ENCODE assay signal across 8 cellular contexts in genomic region chr12:93784339-93785086, GRCh38.
DNase-seq lines count a peak whose midpoint lies in the region; ATAC-seq and TF ChIP-seq lines count a peak whose summit lies in the region.

No MANE protein-coding gene starts in this region.

- TF ChIP-seq POLR2A in heart left ventricle (IDR thresholded peaks at IDR 0.05) (no peak), sigmoid colon (IDR thresholded peaks at IDR 0.05) (no peak)

- H3K9me3 Mint-ChIP-seq in CD4-positive, alpha-beta memory T cell = peaks cover 0 to 3% (median 0%) of the 10 kb centered on the region in 8 donors
- no peaks in the 10 kb centered on the region for H3K9me3 Mint-ChIP-seq in activated naive CD4-positive, alpha-beta T cell treated with anti-CD3 and anti-CD28 coated beads, Interleukin-2, amount 50 U/mL, for 24 hours

- peak; percentile 18 to 63 (median 33) for DNase-seq in CD4-positive, alpha-beta memory T cell
- DNase-seq in M059J (ENCODE audit: low read depth) = peak; percentile 97
- peak in 4 of 5 donors; percentile 36 to 61 (median 43) for DNase-seq in heart left ventricle
- peak; percentile 96 for DNase-seq in sigmoid colon
- no peak for DNase-seq in AG08396 (ENCODE audit: low spot score)
- DNase-seq in RPMI8226 = no peak
- no peak for DNase-seq in middle frontal gyrus (ENCODE audit: extremely low spot score, low spot score)

- peaks cover 20 to 63% (median 38%) of the 10 kb centered on the region in 4 donors for H3K4me1 Mint-ChIP-seq in CD4-positive, alpha-beta memory T cell
- peaks cover 79% of the 10 kb centered on the region for H3K4me1 Mint-ChIP-seq in activated naive CD4-positive, alpha-beta T cell treated with anti-CD3 and anti-CD28 coated beads, Interleukin-2, amount 50 U/mL, for 24 hours

- H3K4me3 Mint-ChIP-seq in CD4-positive, alpha-beta memory T cell = peak overlapping the region in 7 of 8 donors; percentile 2 to 64 (median 57)
- H3K4me3 Mint-ChIP-seq in activated naive CD4-positive, alpha-beta T cell treated with anti-CD3 and anti-CD28 coated beads, Interleukin-2, amount 50 U/mL, for 24 hours = peak overlapping the region; percentile 77

- H3K27ac Mint-ChIP-seq in CD4-positive, alpha-beta memory T cell = peak overlapping the region; percentile 26 to 94 (median 90)
- peak overlapping the region; percentile 94 for H3K27ac Mint-ChIP-seq in activated naive CD4-positive, alpha-beta T cell treated with anti-CD3 and anti-CD28 coated beads, Interleukin-2, amount 50 U/mL, for 24 hours

- no peaks in the 10 kb centered on the region for H3K36me3 ChIP-seq in CD4-positive, alpha-beta memory T cell (ENCODE audit: insufficient read depth, low read length)
- no peaks in the 10 kb centered on the region for H3K36me3 ChIP-seq in heart left ventricle
- no peaks in the 10 kb centered on the region for H3K36me3 ChIP-seq in sigmoid colon

- no peaks in the 10 kb centered on the region for H3K27me3 ChIP-seq in CD4-positive, alpha-beta memory T cell (ENCODE audit: insufficient read depth, low read length)
- H3K27me3 ChIP-seq in heart left ventricle = no peaks in the 10 kb centered on the region
- H3K27me3 ChIP-seq in sigmoid colon = no peaks in the 10 kb centered on the region

- 16 to 25% (median 21%) methylated on average over 9 of the region's 9 CpGs for WGBS in heart left ventricle, 4 donors
- WGBS in sigmoid colon, 2 donors = 47 to 72% methylated on average over 9 of the region's 9 CpGs

- no peaks in the 10 kb centered on the region for H3K27me3 Mint-ChIP-seq in CD4-positive, alpha-beta memory T cell
- no peaks in the 10 kb centered on the region for H3K27me3 Mint-ChIP-seq in activated naive CD4-positive, alpha-beta T cell treated with anti-CD3 and anti-CD28 coated beads, Interleukin-2, amount 50 U/mL, for 24 hours

- peak; percentile 89 to 98 (median 96) for TF ChIP-seq EP300 in sigmoid colon (IDR thresholded peaks at IDR 0.05)

- no peaks in the 10 kb centered on the region for H3K9me3 ChIP-seq in CD4-positive, alpha-beta memory T cell (ENCODE audit: control insufficient read depth in 1 of 2, low read length in 2 of 2)
- no peaks in the 10 kb centered on the region for H3K9me3 ChIP-seq in heart left ventricle
- no peaks in the 10 kb centered on the region for H3K9me3 ChIP-seq in sigmoid colon

- intact Hi-C loops in CD4-positive, alpha-beta memory T cell (cut with micrococcal nuclease) = no loop called here
- intact Hi-C loops in heart left ventricle (cut with DNase I) = loop anchor here in 2 of 10 donors (2.0 to 10.0 kb wide), 2 partner anchors 30 to 110 kb away; no protein-coding TSS in a partner anchor
- intact Hi-C loops in sigmoid colon (cut with DNase I) = loop anchor here (1.0 kb wide), 1 partner anchor 30 kb away; no protein-coding TSS in a partner anchor

- peak; percentile 78 to 83 (median 80) for ATAC-seq in heart left ventricle

- CTCF ChIA-PET in CD4-positive, alpha-beta memory T cell (lab: Charles Lee; ENCODE audit: partially characterized antibody) = interaction anchor here (4.1 kb wide), 1 partner anchor 317 kb away, joined by 22 read pairs; no protein-coding TSS in a partner anchor

- POLR2A ChIA-PET in CD4-positive, alpha-beta memory T cell (lab: Charles Lee; ENCODE audit: partially characterized antibody) = interaction anchor here (0.8 to 2.1 kb wide), 4 partner anchors 9 to 317 kb away, joined by 4 to 6 read pairs (median 4); no protein-coding TSS in a partner anchor

- peaks cover 0 to 13% of the 10 kb centered on the region in 2 donors for H3K36me3 Mint-ChIP-seq in CD4-positive, alpha-beta memory T cell
- peaks cover 21% of the 10 kb centered on the region for H3K36me3 Mint-ChIP-seq in activated naive CD4-positive, alpha-beta T cell treated with anti-CD3 and anti-CD28 coated beads, Interleukin-2, amount 50 U/mL, for 24 hours

- no peak for TF ChIP-seq CTCF in heart left ventricle (IDR thresholded peaks at IDR 0.05)
- no peak for TF ChIP-seq CTCF in sigmoid colon (IDR thresholded peaks at IDR 0.05)

- H3K27ac ChIP-seq in CD4-positive, alpha-beta memory T cell (ENCODE audit: low read depth, low read length) = peak overlapping the region; percentile 12
- peak overlapping the region; percentile 69 to 96 (median 84) for H3K27ac ChIP-seq in heart left ventricle
- peak overlapping the region; percentile 72 to 89 (median 80) for H3K27ac ChIP-seq in sigmoid colon

- H3K4me1 ChIP-seq in CD4-positive, alpha-beta memory T cell (ENCODE audit: insufficient read depth, low read length) = peaks cover 33% of the 10 kb centered on the region
- peaks cover 2 to 59% (median 42%) of the 10 kb centered on the region in 12 donors for H3K4me1 ChIP-seq in heart left ventricle
- H3K4me1 ChIP-seq in sigmoid colon = peaks cover 0 to 78% (median 62%) of the 10 kb centered on the region in 4 donors

- no peak overlapping the region for H3K4me3 ChIP-seq in CD4-positive, alpha-beta memory T cell (ENCODE audit: low read length in 2 of 2)
- H3K4me3 ChIP-seq in heart left ventricle = no peak overlapping the region
- no peak overlapping the region for H3K4me3 ChIP-seq in sigmoid colon

Comparison
In these comparisons a context has a peak if more than half of its experiments do, and no peak if none do; other contexts are left out.
1. DNase-seq: peak in CD4-positive, alpha-beta memory T cell (5 of 5), M059J (single experiment), heart left ventricle (4 of 5) and sigmoid colon (single experiment); none in AG08396 (single experiment), RPMI8226 (single experiment) and middle frontal gyrus (single experiment).
2. H3K27ac ChIP-seq: peak in every context shown above with its lines; median percentile 84 in heart left ventricle; 80 in sigmoid colon; 12 in CD4-positive, alpha-beta memory T cell.